Comparison of ENCODE assay signal across 10 cellular contexts in genomic region chr20:57711311-57711712, GRCh38. TPM values are rescaled to one million over a fixed set of nuclear protein-coding genes. Genes with fewer than 3 reads are reported as not detected.
DNase-seq lines count a peak whose midpoint lies in the region; ATAC-seq and TF ChIP-seq lines count a peak whose summit lies in the region.
"Had no signal": no experiment of that assay in that cellular context is flagged by ENCODE, and none has a peak within 500 bp of the region (broad histone marks: within the 10 kb centered on the region; RNA-seq: fewer than 3 reads in every experiment).

No MANE protein-coding gene starts in this region.

- ATAC-seq in HG03457 (IDR thresholded peaks at IDR 0.05; ENCODE audit: unreplicated experiment), result no peak
- ATAC-seq in GM18868 (IDR thresholded peaks at IDR 0.05; ENCODE audit: unreplicated experiment), result no peak

- no peak for TF ChIP-seq CTCF in chondrocyte (IDR thresholded peaks at IDR 0.05)
- no peak for TF ChIP-seq CTCF in osteoblast (IDR thresholded peaks at IDR 0.05; ENCODE audit: extremely low read depth, low read depth, low read length)

- no peaks in the 10 kb centered on the region for H3K27me3 ChIP-seq in BLaER1
- no peaks in the 10 kb centered on the region for H3K27me3 ChIP-seq in osteoblast (ENCODE audit: insufficient read depth, low read length)

- DNase-seq in Jurkat, Clone E6-1 (ENCODE audit: low read depth, low spot score), result no peak
- DNase-seq in chondrocyte (ENCODE audit: low spot score), result no peak
- peak; percentile 89 for DNase-seq in osteoblast (ENCODE audit: insufficient read length, low spot score, missing footprints)
- no peak for DNase-seq in activated gamma-delta T cell treated with Interleukin-2 at 50 U/mL for 16 hours
- DNase-seq in SK-N-DZ (ENCODE audit: low spot score), result no peak
- DNase-seq: activated effector memory CD4-positive, alpha-beta T cell treated with anti-CD3 and anti-CD28 coated beads, Interleukin-2, amount 50 U/mL, for 16 hours; stimulated activated CD4-positive, alpha-beta T cell treated with anti-CD3 and anti-CD28 coated beads, Interleukin-12 subunit alpha, Interleukin-12 subunit beta, amount 100 ng/mL, for 4 hours had no signal

- no peaks in the 10 kb centered on the region for H3K27me3 Mint-ChIP-seq in chondrocyte (ENCODE audit: low read depth)

- H3K36me3 ChIP-seq in BLaER1, result no peaks in the 10 kb centered on the region
- H3K36me3 ChIP-seq in osteoblast (ENCODE audit: insufficient read depth, low read length), result no peaks in the 10 kb centered on the region

- peak overlapping the region; percentile 89; the same call in 1 of the 2 replicates for H3K4me3 ChIP-seq in BLaER1
- H3K4me3 ChIP-seq in Jurkat, Clone E6-1 (ENCODE audit: low read length), result peak overlapping the region; percentile 84
- no peak overlapping the region for H3K4me3 ChIP-seq in osteoblast (ENCODE audit: insufficient read depth, low read length)

- H3K79me2 ChIP-seq in osteoblast (ENCODE audit: insufficient read depth, low read length), result peaks cover 23% of the 10 kb centered on the region

- H3K4me1 Mint-ChIP-seq in chondrocyte (ENCODE audit: low read depth), result peaks cover 68% of the 10 kb centered on the region

- no peaks in the 10 kb centered on the region for H3K9me3 Mint-ChIP-seq in chondrocyte (ENCODE audit: low read depth)

- H2AFZ ChIP-seq in osteoblast (ENCODE audit: low read length), result peak overlapping the region; percentile 27

- peak overlapping the region; percentile 84; the same call in 1 of the 2 replicates for H3K9ac ChIP-seq in BLaER1

- H3K27ac ChIP-seq in BLaER1 (no peak overlapping the region), osteoblast (ENCODE audit: low read depth, low read length) (no peak overlapping the region)

- H3K4me1 ChIP-seq in BLaER1, result peaks cover 49% of the 10 kb centered on the region
- H3K4me1 ChIP-seq in osteoblast (ENCODE audit: insufficient read depth, low read length), result peaks cover 46% of the 10 kb centered on the region

- H3K4me3 Mint-ChIP-seq in chondrocyte (ENCODE audit: unreplicated experiment), result peak overlapping the region; percentile 82

- H3K4me2 ChIP-seq in BLaER1 (peak overlapping the region; percentile 89), osteoblast (ENCODE audit: insufficient read depth, low read length) (peak overlapping the region; percentile 96)

- no peaks in the 10 kb centered on the region for H3K9me3 ChIP-seq in BLaER1
- no peaks in the 10 kb centered on the region for H3K9me3 ChIP-seq in osteoblast (ENCODE audit: low read depth, low read length)

- H4K20me1 ChIP-seq in BLaER1, result peaks cover 29% of the 10 kb centered on the region
- H4K20me1 ChIP-seq in osteoblast (ENCODE audit: insufficient read depth, low read length), result peaks cover 16% of the 10 kb centered on the region

- H3K36me3 Mint-ChIP-seq in chondrocyte (ENCODE audit: low read depth), result peaks cover 5% of the 10 kb centered on the region

- H3K27ac Mint-ChIP-seq in chondrocyte (ENCODE audit: unreplicated experiment), result peak overlapping the region; percentile 91

RNA-seq across cellular contexts. Expression of gene PMEPA1, which starts 1.5 kb away (rescaled TPM):
- polyA plus RNA-seq in Jurkat, Clone E6-1 (2012; ENCODE audit: insufficient read depth, insufficient read length), result 48.7 TPM
- total RNA-seq in chondrocyte (151 to 298 TPM (median 163 TPM) in 3 replicates), osteoblast (20.3 and 23.5 TPM in 2 replicates)
- polyA plus RNA-seq in SK-N-DZ (2014; cell fraction: cytosol; rRNA removed), result 3.4 and 3.7 TPM in 2 replicates
- polyA plus RNA-seq in SK-N-DZ (2014; cell fraction: nucleus; rRNA removed), result 3.1 and 6.3 TPM in 2 replicates
